Comparison of ENCODE assay signal across 21 cellular contexts in the genomic region with DNA sequence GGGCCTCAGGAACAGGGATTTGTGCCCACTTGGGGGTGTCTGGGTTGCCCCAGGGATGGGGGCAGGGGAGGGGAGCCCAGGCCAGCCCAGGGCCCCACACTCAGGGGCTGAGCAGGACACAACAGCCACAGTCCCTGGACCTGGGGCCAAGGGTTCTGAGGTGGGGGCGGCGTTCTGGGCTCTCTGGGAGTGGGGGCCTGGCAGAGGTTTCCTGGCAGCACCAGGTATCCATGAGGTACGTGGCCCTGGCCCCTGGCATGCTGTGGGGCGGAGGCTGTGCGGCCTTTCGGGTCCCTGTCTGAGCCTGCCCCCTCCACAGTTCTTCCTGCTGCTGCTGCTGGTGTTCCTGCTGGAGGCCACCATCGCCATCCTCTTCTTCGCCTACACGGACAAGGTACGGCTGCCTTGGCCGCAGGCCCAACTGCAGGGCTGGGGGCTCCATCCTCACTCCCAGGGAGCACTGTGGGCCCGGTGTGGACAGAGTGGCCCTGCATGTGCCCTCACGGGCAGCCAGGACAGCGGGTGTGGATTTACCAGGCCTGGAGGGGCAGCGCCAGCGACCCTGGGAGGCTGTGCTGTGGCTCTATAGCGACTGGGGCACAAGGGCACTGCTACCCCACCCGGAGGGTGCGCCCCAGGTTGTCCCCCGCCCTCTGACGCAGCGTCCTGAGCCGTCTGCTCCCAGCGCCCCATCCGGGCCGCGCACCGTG. TPM values are rescaled to one million over a fixed set of nuclear protein-coding genes. Genes with fewer than 3 reads are reported as not detected.
DNase-seq lines count a peak whose midpoint lies in the region; ATAC-seq and TF ChIP-seq lines count a peak whose summit lies in the region.
"Had no signal": no experiment of that assay in that cellular context is flagged by ENCODE, and none has a peak within 500 bp of the region (broad histone marks: within the 10 kb centered on the region; RNA-seq: fewer than 3 reads in every experiment).

No MANE protein-coding gene starts in this region.

- TF ChIP-seq POLR2A in HCT116 (IDR thresholded peaks at IDR 0.05; ENCODE audit: borderline replicate concordance, extremely low read depth, insufficient read depth, insufficient read length) = no peak
- 0 out of 2 replicates have a peak, but pooled peaks have one; percentile 25 for TF ChIP-seq POLR2A in Raji (IDR thresholded peaks at IDR 0.05; ENCODE audit: insufficient read depth, low read depth, low read length)

- intact Hi-C loops in HCT116 (cut with micrococcal nuclease) = no loop called here
- intact Hi-C loops in left colon (cut with DNase I, micrococcal nuclease) = no loop called here
- intact Hi-C loops in sciatic nerve (cut with DNase I) = no loop called here

- no peaks in the 10 kb centered on the region for H3K36me3 ChIP-seq in HCT116 (ENCODE audit: control insufficient read depth in 1 of 2, insufficient read depth in 2 of 2, low read length in 2 of 2)

- no peaks in the 10 kb centered on the region for H3K9me3 ChIP-seq in HCT116 (ENCODE audit: control insufficient read depth in 1 of 2, insufficient read depth in 1 of 2, low read depth in 1 of 2, low read length in 2 of 2)

- H3K9ac ChIP-seq in HCT116 (ENCODE audit: low read length) = no peak overlapping the region
- H3K9ac ChIP-seq: GM23248 had no signal

- H4K20me1 ChIP-seq in HCT116 (ENCODE audit: insufficient read depth) = no peaks in the 10 kb centered on the region

- TF ChIP-seq RAD21 in HCT116 (IDR thresholded peaks at IDR 0.05; ENCODE audit: low read depth) = no peak

- RAD21 ChIA-PET in HCT116 (lab: Charles Lee; ENCODE audit: low non-redundant PET in 1 of 2, low total read pairs in 2 of 2, uncharacterized antibody in 2 of 2, unreplicated experiment in 2 of 2) = no interaction called here

- no peak overlapping the region for H3K4me2 ChIP-seq in HCT116 (ENCODE audit: low read length)

- H3K4me1 ChIP-seq in HCT116 (ENCODE audit: control insufficient read depth in 1 of 2, insufficient read depth in 2 of 2, low read length in 2 of 2) = peaks cover 7 to 38% of the 10 kb centered on the region in 2 experiments

- no peaks in the 10 kb centered on the region for H3K27me3 ChIP-seq in HCT116 (ENCODE audit: insufficient read depth, low read length)

- POLR2A ChIA-PET in HCT116 (lab: Charles Lee) = interaction anchor here (0.8 kb wide), 1 partner anchor 625 kb away, joined by 3 read pairs; no protein-coding TSS in a partner anchor

- ATAC-seq in HCT116 = no peak
- ATAC-seq in left colon = peak; percentile 11
- ATAC-seq in sciatic nerve = peak; percentile 8
- no peak for ATAC-seq in GM21367 (IDR thresholded peaks at IDR 0.05; ENCODE audit: unreplicated experiment)
- ATAC-seq: PC-3 had no signal

- no peak overlapping the region; the same call in 1 of the 2 replicates for H3K27ac ChIP-seq in HCT116 (ENCODE audit: low read depth, low read length)
- H3K27ac ChIP-seq: GM23248 had no signal

- no TSS peak for BruUV-seq in HCT116 (replicated peaks; lab: Mats Ljungman, UMichigan)

- CTCF ChIA-PET in HCT116 (lab: Charles Lee) = no interaction called here

- H3K79me2 ChIP-seq in HCT116 (ENCODE audit: insufficient read depth, low read length) = no peaks in the 10 kb centered on the region

- H3K4me3 ChIP-seq in HCT116 (replicated peaks in 1 of 2; ENCODE audit: low read depth in 1 of 2, low read length in 2 of 2) = no peak overlapping the region
- H3K4me3 ChIP-seq: GM23248 had no signal

- DNase-seq in HCT116 (ENCODE audit: low read depth, low spot score) (no peak), left colon (no peak), sciatic nerve (ENCODE audit: low spot score) (no peak), islet precursor cell (no peak)
- no peak for DNase-seq in activated effector memory CD4-positive, alpha-beta T cell treated with Interleukin-2 at 50 U/mL for 16 hours
- DNase-seq: DMS 273 treated with DMSO at 0.1 percent for 48 hours, GDM1, GM23248, HFFc6, IMR-90, Karpas-422, NCI-H1436, NCI-H1930, NCI-H226, NCI-H524, NCI-H82, PC-3 had no signal

- TF ChIP-seq CTCF in HCT116 (IDR thresholded peaks at IDR 0.05 in 2 of 3, conservative IDR thresholded peaks at IDR 0.05 in 1 of 3; ENCODE audit: borderline replicate concordance in 1 of 3, insufficient read depth in 1 of 3, low read depth in 2 of 3, low read length in 2 of 3) = no peak

- no peaks in the 10 kb centered on the region for H3K9me2 ChIP-seq in HCT116 (ENCODE audit: insufficient read depth)

- no peak overlapping the region for H2AFZ ChIP-seq in HCT116 (ENCODE audit: low read depth, low read length, poor library complexity, severe bottlenecking)
- H2AFZ ChIP-seq: GM23248 had no signal

TF ChIP-seq in HCT116, 20 proteins besides CTCF, POLR2A, EP300 and RAD21:
- TF ChIP-seq SIN3A (IDR thresholded peaks at IDR 0.05; ENCODE audit: low read depth) (no peak), POLR2AphosphoS5 (IDR thresholded peaks at IDR 0.05; ENCODE audit: low read depth, low read length) (peak; percentile 11; the same call in 1 of the 2 replicates)

RNA-seq across cellular contexts. Expression of gene TSPAN4, which starts 21.6 kb away (rescaled TPM):
- total RNA-seq in HCT116 (2021; ENCODE audit: unreplicated experiment) (50.3 TPM), left colon (10 to 100 TPM; 11.7 to 20.2 TPM), sciatic nerve (118 TPM)
- polyA plus RNA-seq in HCT116 (2012) = 61.5 and 64.3 TPM in 2 replicates

RNA-seq across cellular contexts. Expression of gene POLR2L, which starts 21.9 kb away (rescaled TPM):
- total RNA-seq in HCT116 (2021; ENCODE audit: unreplicated experiment) (211 TPM), left colon (10 to 100 TPM; 79.4 to 83.1 TPM), sciatic nerve (85.2 TPM)
- 308 and 311 TPM in 2 replicates for polyA plus RNA-seq in HCT116 (2012)

RNA-seq across cellular contexts. Expression of gene CD151, which starts 31.5 kb away (rescaled TPM):
- total RNA-seq in HCT116 (2021; ENCODE audit: unreplicated experiment) (296 TPM), left colon (100 to 1,000 TPM; 443 to 462 TPM), sciatic nerve (263 TPM)
- polyA plus RNA-seq in HCT116 (2012) = 435 and 571 TPM in 2 replicates

RNA-seq across cellular contexts. Expression of gene CRACR2B, which starts 36.6 kb away (rescaled TPM):
- total RNA-seq in HCT116 (2021; ENCODE audit: unreplicated experiment) (11.8 TPM), left colon (100 to 1,000 TPM; 117 to 122 TPM), sciatic nerve (8.7 TPM)
- 9.1 and 10.2 TPM in 2 replicates for polyA plus RNA-seq in HCT116 (2012)
- total RNA-seq: HT1080, SK-MEL-5 had no signal

RNA-seq across cellular contexts. Expression of gene PNPLA2, which starts 45.6 kb away (rescaled TPM):
- total RNA-seq in HCT116 (2021; ENCODE audit: unreplicated experiment) (124 TPM), left colon (100 to 1,000 TPM; 161 to 222 TPM), sciatic nerve (174 TPM)
- 115 and 142 TPM in 2 replicates for polyA plus RNA-seq in HCT116 (2012)

Comparison
In these comparisons a context has a peak if more than half of its experiments do, and no peak if none do; other contexts are left out.
1. ATAC-seq: peak in left colon (single experiment) and sciatic nerve (single experiment); none in HCT116 (single experiment) and GM21367 (single experiment).